In the genomic region with DNA sequence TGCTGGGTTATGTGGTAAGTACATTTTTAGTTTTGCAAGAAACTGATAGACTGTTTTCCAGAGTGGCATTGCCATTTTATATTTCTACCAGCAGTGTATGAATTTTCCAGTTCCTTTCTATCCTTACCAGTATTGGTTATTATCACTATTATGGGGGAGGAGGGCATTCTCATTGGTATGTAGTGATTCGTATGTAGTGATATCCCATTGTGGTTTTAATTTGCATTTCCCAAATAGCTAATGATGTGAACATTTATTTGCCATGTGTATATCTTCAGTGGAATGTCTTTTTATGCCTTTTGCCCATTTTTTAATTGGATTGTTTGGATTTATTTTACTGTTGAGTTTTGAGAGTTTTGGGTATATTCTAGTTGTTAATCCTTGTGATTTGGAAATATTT, we compare ENCODE assay signal across 20 cellular contexts.
DNase-seq lines count a peak whose midpoint lies in the region; ATAC-seq lines count a peak whose summit lies in the region.
"Had no signal": no experiment of that assay in that cellular context is flagged by ENCODE, and none has a peak within 500 bp of the region (broad histone marks: within the 10 kb centered on the region; RNA-seq: fewer than 3 reads in every experiment).

No MANE protein-coding gene starts in this region.

- peak; percentile 74 for DNase-seq in EH (ENCODE audit: low read depth)
- DNase-seq in HS-27A (ENCODE audit: low read depth), result peak; percentile 7
- peak; percentile 41 for DNase-seq in amniotic epithelial cell (ENCODE audit: low read depth)
- DNase-seq in iris pigment epithelial cell (ENCODE audit: low read depth), result peak; percentile 23
- DNase-seq in 8988T, result no peak
- DNase-seq in effector memory CD8-positive, alpha-beta T cell, result no peak
- DNase-seq in medulla oblongata (ENCODE audit: extremely low spot score), result no peak
- DNase-seq in stimulated activated CD4-positive, alpha-beta T cell treated with anti-CD3 and anti-CD28 coated beads, Interleukin-2, amount 100 ng/mL, for 48 hours, result no peak
- DNase-seq: activated CD4-positive, alpha-beta T cell treated with anti-CD3 and anti-CD28 coated beads, Interleukin-2, amount 10 ng/mL, durations not matched to agents 7 days and 5 days; CD4-positive, CD25-positive, alpha-beta regulatory T cell; erythroblast; MV-4-11; NCI-H526; stimulated activated CD8-positive, alpha-beta memory T cell treated with anti-CD3 and anti-CD28 coated beads, Interleukin-4, amount 100 ng/mL, for 48 hours; stomach; tibial artery had no signal

- H3K27me3 Mint-ChIP-seq in effector memory CD8-positive, alpha-beta T cell, result no peaks in the 10 kb centered on the region
- H3K27me3 Mint-ChIP-seq: activated CD4-positive, alpha-beta T cell treated with anti-CD3 and anti-CD28 coated beads, Interleukin-2, amount 10 ng/mL, durations not matched to agents 7 days and 5 days; CD4-positive, CD25-positive, alpha-beta regulatory T cell; progenitor cell of endocrine pancreas had no signal

- H3K4me1 Mint-ChIP-seq in effector memory CD8-positive, alpha-beta T cell (ENCODE audit: low read depth in 2 of 2), result peaks cover 32 to 51% of the 10 kb centered on the region in 2 donors

- no peak for ATAC-seq in effector memory CD8-positive, alpha-beta T cell (replicated peaks)
- ATAC-seq: activated naive CD4-positive, alpha-beta T cell treated with anti-CD3 and anti-CD28 coated beads, Interleukin-2, amount 50 U/mL, for 72 hours had no signal

- H3K27ac Mint-ChIP-seq in effector memory CD8-positive, alpha-beta T cell, result no peak overlapping the region
- H3K27ac Mint-ChIP-seq: activated CD4-positive, alpha-beta T cell treated with anti-CD3 and anti-CD28 coated beads, Interleukin-2, amount 10 ng/mL, durations not matched to agents 7 days and 5 days; activated naive CD4-positive, alpha-beta T cell treated with anti-CD3 and anti-CD28 coated beads, Interleukin-2, amount 50 U/mL, for 72 hours; activated T-helper 1 cell treated with anti-CD3 and anti-CD28 coated beads, Interleukin-12 subunit alpha, Interleukin-12 subunit beta, Interleukin-2, Interleukin-4 antibody, amounts not matched to agents 30 ng/mL and 10 ng/mL and 1 ng/mL, durations not matched to agents 14 hours and 24 hours and 36 hours; progenitor cell of endocrine pancreas; T-helper 2 cell treated with Interferon-gamma antibody and Interleukin-4, amounts not matched to agents 5 μg/mL and 100 μg/mL, for 36 hours had no signal

- no peaks in the 10 kb centered on the region for H3K9me3 Mint-ChIP-seq in effector memory CD8-positive, alpha-beta T cell
- H3K9me3 Mint-ChIP-seq: activated CD4-positive, alpha-beta T cell treated with anti-CD3 and anti-CD28 coated beads, Interleukin-2, amount 10 ng/mL, durations not matched to agents 7 days and 5 days; activated naive CD4-positive, alpha-beta T cell treated with anti-CD3 and anti-CD28 coated beads, Interleukin-2, amount 50 U/mL, for 72 hours; activated T-helper 1 cell treated with anti-CD3 and anti-CD28 coated beads, Interleukin-12 subunit alpha, Interleukin-12 subunit beta, Interleukin-2, Interleukin-4 antibody, amounts not matched to agents 30 ng/mL and 10 ng/mL and 1 ng/mL, durations not matched to agents 14 hours and 24 hours and 36 hours; T-helper 2 cell treated with Interferon-gamma antibody and Interleukin-4, amounts not matched to agents 5 μg/mL and 100 μg/mL, for 36 hours had no signal

- H3K36me3 Mint-ChIP-seq in effector memory CD8-positive, alpha-beta T cell (ENCODE audit: insufficient read depth), result peaks cover 7% of the 10 kb centered on the region

- no peak overlapping the region for H3K4me3 Mint-ChIP-seq in effector memory CD8-positive, alpha-beta T cell
- H3K4me3 Mint-ChIP-seq: activated CD4-positive, alpha-beta T cell treated with anti-CD3 and anti-CD28 coated beads, Interleukin-2, amount 10 ng/mL, durations not matched to agents 7 days and 5 days; activated T-helper 1 cell treated with anti-CD3 and anti-CD28 coated beads, Interleukin-12 subunit alpha, Interleukin-12 subunit beta, Interleukin-2, Interleukin-4 antibody, amounts not matched to agents 30 ng/mL and 10 ng/mL and 1 ng/mL, durations not matched to agents 14 hours and 24 hours and 36 hours; T-helper 2 cell treated with Interferon-gamma antibody and Interleukin-4, amounts not matched to agents 5 μg/mL and 100 μg/mL, for 36 hours had no signal

Comparison
In these comparisons a context has a peak if more than half of its experiments do, and no peak if none do; other contexts are left out.
1. DNase-seq: peak in EH (single experiment), HS-27A (single experiment), amniotic epithelial cell (single experiment) and iris pigment epithelial cell (single experiment); none in 8988T (single experiment), effector memory CD8-positive, alpha-beta T cell (0 of 3), medulla oblongata (single experiment) and stimulated activated CD4-positive, alpha-beta T cell treated with anti-CD3 and anti-CD28 coated beads, Interleukin-2, amount 100 ng/mL, for 48 hours (0 of 2).